Comparison of ENCODE assay signal across 8 cellular contexts in genomic region chr6:12605888-12606345, GRCh38.
A peak's percentile ranks its signal among the peaks of the same experiment; 100 is the strongest.
DNase-seq lines count a peak whose midpoint lies in the region; ATAC-seq and TF ChIP-seq lines count a peak whose summit lies in the region.

No MANE protein-coding gene starts in this region.

- TF ChIP-seq CTCF in GM06990 (IDR thresholded peaks at IDR 0.05; ENCODE audit: insufficient read depth, low read length, poor library complexity, severe bottlenecking): peak; percentile 75
- TF ChIP-seq CTCF in astrocyte of the spinal cord (IDR thresholded peaks at IDR 0.05; ENCODE audit: low read depth, low read length): peak; percentile 73

- DNase-seq in GM06990 (ENCODE audit: extremely low read depth, insufficient read length): peak; percentile 67
- DNase-seq in LHCN-M2 (ENCODE audit: low read depth): peak; percentile 76
- DNase-seq in RPMI8226: peak; percentile 82
- peak; percentile 72 for DNase-seq in astrocyte of the spinal cord (ENCODE audit: low read depth, low spot score)
- DNase-seq in iris pigment epithelial cell (ENCODE audit: low read depth): peak; percentile 69
- peak; percentile 38 for DNase-seq in stimulated activated CD4-positive, alpha-beta T cell treated with anti-CD3 and anti-CD28 coated beads, Interleukin-1b, Interleukin-23, amount 100 ng/mL, for 48 hours

- H3K27me3 ChIP-seq in GM06990 (replicated peaks; ENCODE audit: control insufficient read depth, insufficient read depth, low read length): no peaks in the 10 kb centered on the region

- no peaks in the 10 kb centered on the region for H3K36me3 ChIP-seq in GM06990 (ENCODE audit: control insufficient read depth, insufficient read depth, low read length)

- in situ Hi-C loops in astrocyte of the spinal cord (cut with HindIII; ENCODE audit: low sequenced_read_pairs): no loop called here

- H3K4me3 ChIP-seq in GM06990 (replicated peaks; ENCODE audit: low read depth, low read length) (peak overlapping the region; percentile 45), astrocyte of the spinal cord (ENCODE audit: low read depth, low read length) (no peak overlapping the region)

- ATAC-seq in GM21717 (IDR thresholded peaks at IDR 0.05; ENCODE audit: unreplicated experiment) (peak; percentile 36), HG03045 (IDR thresholded peaks at IDR 0.05; ENCODE audit: unreplicated experiment) (no peak)
